In the genomic region with DNA sequence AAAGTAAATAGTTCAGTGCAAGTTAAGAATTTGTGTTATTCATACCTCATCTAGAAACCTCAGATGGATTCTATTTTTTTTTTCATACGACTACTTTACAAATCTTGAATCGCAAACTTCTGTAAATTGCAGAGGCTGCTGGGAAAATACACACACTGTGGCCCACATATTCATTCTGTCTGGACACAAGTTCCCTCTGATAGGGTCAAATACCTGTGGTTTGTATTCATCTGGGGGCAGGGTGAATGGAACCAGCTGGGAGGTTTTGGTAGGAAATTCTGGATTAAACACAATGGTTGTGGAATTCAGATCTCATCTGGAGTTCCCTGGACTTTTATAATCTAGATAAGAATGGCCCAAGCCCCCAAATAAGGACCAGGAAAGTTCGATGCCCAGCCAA, we compare ENCODE assay signal across 1 cellular context.
TF ChIP-seq lines count a peak whose summit lies in the region.

No MANE protein-coding gene starts in this region.

TF ChIP-seq in HepG2, 621 proteins besides CTCF, POLR2A, EP300 and RAD21 (continued from another document):
- TF ChIP-seq, protein P1, sequence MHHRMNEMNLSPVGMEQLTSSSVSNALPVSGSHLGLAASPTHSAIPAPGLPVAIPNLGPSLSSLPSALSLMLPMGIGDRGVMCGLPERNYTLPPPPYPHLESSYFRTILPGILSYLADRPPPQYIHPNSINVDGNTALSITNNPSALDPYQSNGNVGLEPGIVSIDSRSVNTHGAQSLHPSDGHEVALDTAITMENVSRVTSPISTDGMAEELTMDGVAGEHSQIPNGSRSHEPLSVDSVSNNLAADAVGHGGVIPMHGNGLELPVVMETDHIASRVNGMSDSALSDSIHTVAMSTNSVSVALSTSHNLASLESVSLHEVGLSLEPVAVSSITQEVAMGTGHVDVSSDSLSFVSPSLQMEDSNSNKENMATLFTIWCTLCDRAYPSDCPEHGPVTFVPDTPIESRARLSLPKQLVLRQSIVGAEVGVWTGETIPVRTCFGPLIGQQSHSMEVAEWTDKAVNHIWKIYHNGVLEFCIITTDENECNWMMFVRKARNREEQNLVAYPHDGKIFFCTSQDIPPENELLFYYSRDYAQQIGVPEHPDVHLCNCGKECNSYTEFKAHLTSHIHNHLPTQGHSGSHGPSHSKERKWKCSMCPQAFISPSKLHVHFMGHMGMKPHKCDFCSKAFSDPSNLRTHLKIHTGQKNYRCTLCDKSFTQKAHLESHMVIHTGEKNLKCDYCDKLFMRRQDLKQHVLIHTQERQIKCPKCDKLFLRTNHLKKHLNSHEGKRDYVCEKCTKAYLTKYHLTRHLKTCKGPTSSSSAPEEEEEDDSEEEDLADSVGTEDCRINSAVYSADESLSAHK (CRISPR knock-in tag; IDR thresholded peaks at IDR 0.05; ENCODE audit: borderline replicate concordance) = no peak
- TF ChIP-seq CBX2 (IDR thresholded peaks at IDR 0.05; ENCODE audit: low read depth, low read length) = no peak
- TF ChIP-seq CBX2 (CRISPR knock-in tag; IDR thresholded peaks at IDR 0.05; ENCODE audit: low read depth) = no peak
- no peak for TF ChIP-seq RFXANK (CRISPR knock-in tag; IDR thresholded peaks at IDR 0.05)
- TF ChIP-seq ATRX (CRISPR knock-in tag; IDR thresholded peaks at IDR 0.05; ENCODE audit: borderline replicate concordance) = no peak
- TF ChIP-seq, protein P2, sequence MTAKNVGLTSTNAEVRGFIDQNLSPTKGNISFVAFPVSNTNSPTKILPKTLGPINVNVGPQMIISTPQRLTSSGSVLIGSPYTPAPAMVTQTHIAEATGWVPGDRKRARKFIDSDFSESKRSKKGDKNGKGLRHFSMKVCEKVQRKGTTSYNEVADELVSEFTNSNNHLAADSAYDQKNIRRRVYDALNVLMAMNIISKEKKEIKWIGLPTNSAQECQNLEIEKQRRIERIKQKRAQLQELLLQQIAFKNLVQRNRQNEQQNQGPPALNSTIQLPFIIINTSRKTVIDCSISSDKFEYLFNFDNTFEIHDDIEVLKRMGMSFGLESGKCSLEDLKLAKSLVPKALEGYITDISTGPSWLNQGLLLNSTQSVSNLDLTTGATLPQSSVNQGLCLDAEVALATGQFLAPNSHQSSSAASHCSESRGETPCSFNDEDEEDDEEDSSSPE (CRISPR knock-in tag; IDR thresholded peaks at IDR 0.05) = no peak
- TF ChIP-seq, protein P3, sequence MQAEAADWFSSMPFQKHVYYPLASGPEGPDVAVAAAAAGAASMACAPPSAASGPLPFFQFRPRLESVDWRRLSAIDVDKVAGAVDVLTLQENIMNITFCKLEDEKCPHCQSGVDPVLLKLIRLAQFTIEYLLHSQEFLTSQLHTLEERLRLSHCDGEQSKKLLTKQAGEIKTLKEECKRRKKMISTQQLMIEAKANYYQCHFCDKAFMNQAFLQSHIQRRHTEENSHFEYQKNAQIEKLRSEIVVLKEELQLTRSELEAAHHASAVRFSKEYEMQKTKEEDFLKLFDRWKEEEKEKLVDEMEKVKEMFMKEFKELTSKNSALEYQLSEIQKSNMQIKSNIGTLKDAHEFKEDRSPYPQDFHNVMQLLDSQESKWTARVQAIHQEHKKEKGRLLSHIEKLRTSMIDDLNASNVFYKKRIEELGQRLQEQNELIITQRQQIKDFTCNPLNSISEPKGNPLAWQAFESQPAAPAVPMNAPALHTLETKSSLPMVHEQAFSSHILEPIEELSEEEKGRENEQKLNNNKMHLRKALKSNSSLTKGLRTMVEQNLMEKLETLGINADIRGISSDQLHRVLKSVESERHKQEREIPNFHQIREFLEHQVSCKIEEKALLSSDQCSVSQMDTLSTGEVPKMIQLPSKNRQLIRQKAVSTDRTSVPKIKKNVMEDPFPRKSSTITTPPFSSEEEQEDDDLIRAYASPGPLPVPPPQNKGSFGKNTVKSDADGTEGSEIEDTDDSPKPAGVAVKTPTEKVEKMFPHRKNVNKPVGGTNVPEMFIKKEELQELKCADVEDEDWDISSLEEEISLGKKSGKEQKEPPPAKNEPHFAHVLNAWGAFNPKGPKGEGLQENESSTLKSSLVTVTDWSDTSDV (CRISPR knock-in tag; IDR thresholded peaks at IDR 0.05) = no peak
- TF ChIP-seq ISX (CRISPR knock-in tag; conservative IDR thresholded peaks at IDR 0.05) = no peak
